Comparison of ENCODE assay signal across 8 cellular contexts in genomic region chr4:101345596-101346311, GRCh38. TPM values are rescaled to one million over a fixed set of nuclear protein-coding genes. Genes with fewer than 3 reads are reported as not detected.
A peak's percentile ranks its signal among the peaks of the same experiment; 100 is the strongest.
DNase-seq lines count a peak whose midpoint lies in the region; ATAC-seq, FAIRE-seq and TF ChIP-seq lines count a peak whose summit lies in the region.

No MANE protein-coding gene starts in this region.

- TF ChIP-seq EP300 in transverse colon (IDR thresholded peaks at IDR 0.05; ENCODE audit: low read depth) = no peak

- H3K27me3 Mint-ChIP-seq in activated naive CD8-positive, alpha-beta T cell = peaks cover 13% of the 10 kb centered on the region

- peaks cover 21% of the 10 kb centered on the region for H3K4me1 ChIP-seq in SJSA1 (replicated peaks)
- H3K4me1 ChIP-seq in pancreas = peaks cover 6 to 21% (median 8%) of the 10 kb centered on the region in 3 donors
- H3K4me1 ChIP-seq in transverse colon = peaks cover 4 to 42% (median 19%) of the 10 kb centered on the region in 4 donors

- no peak for FAIRE-seq in pancreas (lab: Jason Lieb, UNC)

- H3K9me3 ChIP-seq in SJSA1 (replicated peaks) (no peaks in the 10 kb centered on the region), pancreas (no peaks in the 10 kb centered on the region), transverse colon (no peaks in the 10 kb centered on the region)

- ATAC-seq in Right ventricle myocardium superior (ENCODE audit: poor library complexity) = peak; percentile 8
- peak in 3 of 4 donors; percentile 0 to 3 (median 3) for ATAC-seq in pancreas

- no peak for TF ChIP-seq POLR2A in transverse colon (IDR thresholded peaks at IDR 0.05)

- H3K4me3 ChIP-seq in HL-60 (replicated peaks; ENCODE audit: insufficient read depth, low read length) (peak overlapping the region; percentile 73), SJSA1 (peak overlapping the region; percentile 94), pancreas (peak overlapping the region; percentile 70 to 89 (median 80)), transverse colon (peak overlapping the region; percentile 72 to 91 (median 82))

- peak overlapping the region; percentile 76 for H3K27ac Mint-ChIP-seq in activated naive CD8-positive, alpha-beta T cell

- TF ChIP-seq CTCF in HL-60 (IDR thresholded peaks at IDR 0.05; ENCODE audit: insufficient read depth, low read length) = no peak
- no peak for TF ChIP-seq CTCF in pancreas (IDR thresholded peaks at IDR 0.05)
- TF ChIP-seq CTCF in transverse colon (IDR thresholded peaks at IDR 0.05) = no peak

- H3K36me3 ChIP-seq in SJSA1 = peaks cover 8% of the 10 kb centered on the region
- H3K36me3 ChIP-seq in pancreas = no peaks in the 10 kb centered on the region
- H3K36me3 ChIP-seq in transverse colon = no peaks in the 10 kb centered on the region

- H3K27me3 ChIP-seq in HL-60 (ENCODE audit: insufficient read depth, poor library complexity, severe bottlenecking) (no peaks in the 10 kb centered on the region), SJSA1 (replicated peaks) (no peaks in the 10 kb centered on the region), pancreas (no peaks in the 10 kb centered on the region), transverse colon (no peaks in the 10 kb centered on the region)

- peak overlapping the region; percentile 94 for H3K4me3 Mint-ChIP-seq in activated naive CD8-positive, alpha-beta T cell

- no peaks in the 10 kb centered on the region for H3K9me3 Mint-ChIP-seq in activated naive CD8-positive, alpha-beta T cell (ENCODE audit: low read depth)

- peak overlapping the region; percentile 91 for H3K27ac ChIP-seq in HL-60 (replicated peaks)
- peak overlapping the region; percentile 33 for H3K27ac ChIP-seq in SJSA1
- peak overlapping the region in 3 of 4 donors; percentile 87 to 93 (median 90) for H3K27ac ChIP-seq in pancreas
- H3K27ac ChIP-seq in transverse colon = peak overlapping the region; percentile 97 to 99 (median 98)

- in situ Hi-C loops in transverse colon (cut with MboI; ENCODE audit: low pct_ligation_motif_present in 1 of 4, low pct_unique_long_range_greater_than_20kb in 1 of 4, low sequenced_read_pairs in 3 of 4) = loop anchor here in 1 of 4 donors (10.0 kb wide), 1 partner anchor 141 kb away; no protein-coding TSS in a partner anchor

- intact Hi-C loops in Right ventricle myocardium superior (cut with DNase I) = loop anchor here (5.0 kb wide), 1 partner anchor 158 kb away; no protein-coding TSS in a partner anchor
- intact Hi-C loops in pancreas (cut with DNase I) = no loop called here
- intact Hi-C loops in transverse colon (cut with DNase I; ENCODE audit: low total_unique reads) = loop anchor here (5.0 kb wide), 1 partner anchor 153 kb away; no protein-coding TSS in a partner anchor

- whole genome bisulfite sequencing in pancreas, 2 donors = 1% methylated on average over 26 to 44 of the region's 45 CpGs
- WGBS in transverse colon (ENCODE audit: low coverage in 1 of 2), 2 donors = 0% methylated on average over 34 of the region's 45 CpGs; no CpG with 5 or more reads in 1 of the 2 donors

- H3K36me3 Mint-ChIP-seq in activated naive CD8-positive, alpha-beta T cell = no peaks in the 10 kb centered on the region

- DNase-seq in DMS 273 (lab: John Stamatoyannopoulos, UW; ENCODE audit: unreplicated experiment) = peak; percentile 77
- DNase-seq in HL-60 (ENCODE audit: low read depth in 1 of 2, low spot score in 1 of 2) = peak in 1 of 2 experiments; percentile 10
- DNase-seq in SJSA1 (ENCODE audit: low read depth in 1 of 2, low spot score in 2 of 2) = peak; percentile 57 to 69
- peak; percentile 66 for DNase-seq in Right ventricle myocardium superior
- peak; percentile 52 to 74 (median 58) for DNase-seq in pancreas
- DNase-seq in transverse colon = peak; percentile 63
- DNase-seq in GOT3 (lab: John Stamatoyannopoulos, UW) = no peak

- peaks cover 31% of the 10 kb centered on the region for H3K4me1 Mint-ChIP-seq in activated naive CD8-positive, alpha-beta T cell (ENCODE audit: low read depth)

RNA-seq across cellular contexts. Expression of gene PPP3CA, which starts 1.6 kb away (rescaled TPM):
- 47.5 and 48.2 TPM in 2 replicates for total RNA-seq in SJSA1 (2014; rRNA removed; shearing (Covaris generic))
- 20.5 TPM for total RNA-seq in Right ventricle myocardium superior
- total RNA-seq in pancreas = 10 to 100 TPM in 5 of 6 donors, 1 to 10 TPM in 1; 10.0 to 22.7 (median 12.2) TPM
- polyA plus RNA-seq in pancreas = 1 to 10 TPM; 4.9 to 7.2 TPM
- total RNA-seq in transverse colon = 10 to 100 TPM; 29.2 to 50.7 (median 37.7) TPM

Comparison
In these comparisons a context has a peak if more than half of its experiments do, and no peak if none do; other contexts are left out.
1. H3K27ac ChIP-seq: peak in every context shown above with its lines; median percentile 98 in transverse colon; 91 in HL-60; 90 in pancreas; 33 in SJSA1.
2. intact Hi-C loops: an anchor here in Right ventricle myocardium superior (5.0 kb wide) and transverse colon (5.0 kb wide); none called in pancreas.